ENCODE assay signal across 10 cellular contexts in the genomic region with DNA sequence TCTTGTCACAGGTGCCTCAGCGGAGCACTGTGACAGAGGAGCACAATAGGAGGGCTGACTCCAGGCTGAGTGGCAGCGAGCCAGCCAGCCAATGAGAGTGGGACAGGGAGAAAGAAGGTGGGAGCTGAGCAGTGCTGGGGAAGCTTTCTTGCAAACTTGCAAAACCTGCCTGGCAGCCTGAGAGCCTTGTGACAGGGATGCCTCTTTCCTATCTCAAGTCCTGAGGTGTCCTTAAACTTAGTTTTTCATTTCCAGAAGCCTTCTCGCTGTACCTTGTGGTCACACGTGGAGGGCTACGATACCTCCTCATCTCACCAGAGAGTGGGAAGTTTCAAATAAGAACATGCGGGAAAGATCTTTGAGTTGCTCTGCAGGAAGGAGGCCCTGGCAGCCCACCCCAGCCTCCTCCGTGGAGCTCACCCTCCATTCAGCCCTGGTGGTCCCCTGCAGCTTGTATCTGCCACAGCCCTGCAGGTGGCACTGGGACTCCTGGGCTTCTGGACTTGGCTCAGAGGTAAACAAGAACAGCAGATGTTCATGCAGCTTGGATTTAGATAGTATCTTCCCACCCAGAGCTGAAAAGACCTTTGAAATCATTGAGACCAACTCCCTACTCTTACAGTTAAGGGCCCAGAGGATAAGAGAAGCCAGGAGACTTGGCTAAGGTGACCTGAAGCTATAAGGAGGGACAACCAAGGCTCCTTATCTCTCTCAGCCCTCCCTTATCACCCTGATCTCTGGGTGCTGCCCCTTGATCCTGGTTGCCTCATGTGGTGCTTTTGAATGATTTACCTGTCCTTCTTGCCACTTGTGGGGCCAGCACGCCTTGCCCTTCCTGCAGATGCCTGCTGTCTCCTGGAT.
DNase-seq lines count a peak whose midpoint lies in the region; ATAC-seq, FAIRE-seq and TF ChIP-seq lines count a peak whose summit lies in the region.
"Had no signal": no experiment of that assay in that cellular context is flagged by ENCODE, and none has a peak within 500 bp of the region (broad histone marks: within the 10 kb centered on the region; RNA-seq: fewer than 3 reads in every experiment).

No MANE protein-coding gene starts in this region.

- no peak for TF ChIP-seq CTCF in heart right ventricle (IDR thresholded peaks at IDR 0.05)
- TF ChIP-seq CTCF in Peyer's patch (IDR thresholded peaks at IDR 0.05), result peak in 4 of 6 experiments; percentile 34 to 74 (median 68)

- no peaks in the 10 kb centered on the region for H3K27me3 ChIP-seq in heart right ventricle
- no peaks in the 10 kb centered on the region for H3K27me3 ChIP-seq in Peyer's patch
- no peaks in the 10 kb centered on the region for H3K27me3 ChIP-seq in iPS-20b (ENCODE audit: insufficient read depth, low read length)

- H3K9ac ChIP-seq in iPS-20b (ENCODE audit: low read depth, low read length), result peak overlapping the region; percentile 23; the same call in 1 of the 2 replicates

- ATAC-seq in Right ventricle myocardium superior (ENCODE audit: poor library complexity), result peak; percentile 18
- no peak for ATAC-seq in heart right ventricle

- H3K27ac ChIP-seq in heart right ventricle (no peak overlapping the region), Peyer's patch (peak overlapping the region in 3 of 4 donors; percentile 59 to 81 (median 78)), iPS-20b (ENCODE audit: low read length) (no peak overlapping the region)

- H3K36me3 ChIP-seq in heart right ventricle (no peaks in the 10 kb centered on the region), Peyer's patch (no peaks in the 10 kb centered on the region), iPS-20b (ENCODE audit: insufficient read depth, low read depth, low read length) (no peaks in the 10 kb centered on the region)

- H3K4me1 ChIP-seq in heart right ventricle (peaks cover 0 to 21% (median 0%) of the 10 kb centered on the region in 9 donors), Peyer's patch (peaks cover 0 to 11% (median 2%) of the 10 kb centered on the region in 4 donors), iPS-20b (ENCODE audit: insufficient read depth, low read length) (peaks cover 15% of the 10 kb centered on the region)

- peaks cover 0 to 12% (median 0%) of the 10 kb centered on the region in 11 donors for H3K9me3 ChIP-seq in heart right ventricle
- H3K9me3 ChIP-seq in Peyer's patch, result peaks cover 0 to 4% (median 0%) of the 10 kb centered on the region in 4 donors
- no peaks in the 10 kb centered on the region for H3K9me3 ChIP-seq in iPS-20b (ENCODE audit: insufficient read depth, low read depth, low read length)

- intact Hi-C loops in Right ventricle myocardium superior (cut with DNase I), result no loop called here
- intact Hi-C loops in heart right ventricle (cut with DNase I), result no loop called here

- WGBS in heart right ventricle, 2 donors, result 45 to 52% methylated on average over 8 of the region's 8 CpGs

- DNase-seq in Right ventricle myocardium superior, result no peak
- no peak for DNase-seq in heart right ventricle
- DNase-seq in Peyer's patch, result peak in 2 of 3 donors; percentile 82 to 83
- no peak for DNase-seq in urothelium cell line (ENCODE audit: low spot score)
- no peak for DNase-seq in Ammon's horn (ENCODE audit: low spot score)
- DNase-seq in middle frontal gyrus (ENCODE audit: extremely low spot score, low spot score), result no peak
- DNase-seq in EL, result no peak
- DNase-seq: NCI-H187; stimulated activated CD4-positive, alpha-beta T cell treated with anti-CD3 and anti-CD28 coated beads, Interleukin-4, amount 100 ng/mL, for 24 hours had no signal

- TF ChIP-seq POLR2A in Peyer's patch (IDR thresholded peaks at IDR 0.05), result peak in 1 of 2 donors; percentile 33

- H3K4me3 ChIP-seq in heart right ventricle (no peak overlapping the region), Peyer's patch (peak overlapping the region in 2 of 4 donors; percentile 10 to 34), iPS-20b (ENCODE audit: low read length) (peak overlapping the region; percentile 33; the same call in 1 of the 2 replicates)

- peak; percentile 48 for FAIRE-seq in urothelium cell line (lab: Jason Lieb, UNC)

Comparison
In these comparisons a context has a peak if more than half of its experiments do, and no peak if none do; other contexts are left out.
1. DNase-seq: peak in Peyer's patch (2 of 3); none in Right ventricle myocardium superior (single experiment), heart right ventricle (0 of 2), urothelium cell line (single experiment), Ammon's horn (single experiment), middle frontal gyrus (single experiment) and EL (single experiment).
2. H3K27ac ChIP-seq: peak in Peyer's patch (3 of 4); none in heart right ventricle (0 of 10) and iPS-20b (single experiment).
3. CTCF ChIP-seq: peak in Peyer's patch (4 of 6); none in heart right ventricle (0 of 9).